ENCODE assay signal across 12 cellular contexts in genomic region chr5:119318256-119318914, GRCh38. TPM values are rescaled to one million over a fixed set of nuclear protein-coding genes. Genes with fewer than 3 reads are reported as not detected.
DNase-seq lines count a peak whose midpoint lies in the region; ATAC-seq and TF ChIP-seq lines count a peak whose summit lies in the region.
"Had no signal": no experiment of that assay in that cellular context is flagged by ENCODE, and none has a peak within 500 bp of the region (broad histone marks: within the 10 kb centered on the region; RNA-seq: fewer than 3 reads in every experiment).

No MANE protein-coding gene starts in this region.

- ATAC-seq in HG03103 (IDR thresholded peaks at IDR 0.05; ENCODE audit: low read depth, unreplicated experiment) = peak; percentile 35
- peak; percentile 26 for ATAC-seq in activated T-helper 17 cell treated with anti-CD3 and anti-CD28 coated beads, Interleukin-2, amount 50 U/mL, for 72 hours (replicated peaks)
- no peak for ATAC-seq in HG03045 (IDR thresholded peaks at IDR 0.05; ENCODE audit: unreplicated experiment)

- no peaks in the 10 kb centered on the region for H3K9me3 Mint-ChIP-seq in activated naive CD4-positive, alpha-beta T cell treated with anti-CD3 and anti-CD28 coated beads, Interleukin-2, amount 10 ng/mL, durations not matched to agents 7 days and 5 days
- H3K9me3 Mint-ChIP-seq in activated T-helper 17 cell treated with anti-CD3 and anti-CD28 coated beads, Interleukin-2, amount 50 U/mL, for 72 hours = no peaks in the 10 kb centered on the region
- H3K9me3 Mint-ChIP-seq in stimulated activated naive CD8-positive, alpha-beta T cell treated with anti-CD3 and anti-CD28 coated beads, Interleukin-15, Interleukin-2, amounts not matched to agents 100 ng/mL and 50 ng/mL, for 24 hours = no peaks in the 10 kb centered on the region

- peak; percentile 52 for DNase-seq in activated naive CD4-positive, alpha-beta T cell treated with anti-CD3 and anti-CD28 coated beads, Interleukin-2, amount 10 ng/mL, durations not matched to agents 7 days and 5 days
- no peak for DNase-seq in activated naive CD4-positive, alpha-beta T cell treated with Interleukin-2 at 50 U/mL for 16 hours
- DNase-seq in GM20000 (ENCODE audit: low spot score) (no peak), WERI-Rb-1 (no peak)
- DNase-seq: activated CD4-positive, alpha-beta T cell treated with anti-CD3 and anti-CD28 coated beads for 1 hour; left ventricle myocardium inferior had no signal

- H3K4me1 Mint-ChIP-seq in activated naive CD4-positive, alpha-beta T cell treated with anti-CD3 and anti-CD28 coated beads, Interleukin-2, amount 10 ng/mL, durations not matched to agents 7 days and 5 days = peaks cover 97% of the 10 kb centered on the region
- H3K4me1 Mint-ChIP-seq in activated T-helper 17 cell treated with anti-CD3 and anti-CD28 coated beads, Interleukin-2, amount 50 U/mL, for 72 hours = peaks cover 69% of the 10 kb centered on the region
- peaks cover 96% of the 10 kb centered on the region for H3K4me1 Mint-ChIP-seq in stimulated activated naive CD8-positive, alpha-beta T cell treated with anti-CD3 and anti-CD28 coated beads, Interleukin-15, Interleukin-2, amounts not matched to agents 100 ng/mL and 50 ng/mL, for 24 hours (ENCODE audit: low read depth)

- peak overlapping the region; percentile 76 for H3K27ac Mint-ChIP-seq in activated naive CD4-positive, alpha-beta T cell treated with anti-CD3 and anti-CD28 coated beads, Interleukin-2, amount 10 ng/mL, durations not matched to agents 7 days and 5 days
- peak overlapping the region; percentile 74 for H3K27ac Mint-ChIP-seq in activated T-helper 17 cell treated with anti-CD3 and anti-CD28 coated beads, Interleukin-2, amount 50 U/mL, for 72 hours
- peak overlapping the region; percentile 86 for H3K27ac Mint-ChIP-seq in stimulated activated naive CD8-positive, alpha-beta T cell treated with anti-CD3 and anti-CD28 coated beads, Interleukin-15, Interleukin-2, amounts not matched to agents 100 ng/mL and 50 ng/mL, for 24 hours

- peaks cover 47% of the 10 kb centered on the region for H3K36me3 Mint-ChIP-seq in activated naive CD4-positive, alpha-beta T cell treated with anti-CD3 and anti-CD28 coated beads, Interleukin-2, amount 10 ng/mL, durations not matched to agents 7 days and 5 days
- H3K36me3 Mint-ChIP-seq in activated T-helper 17 cell treated with anti-CD3 and anti-CD28 coated beads, Interleukin-2, amount 50 U/mL, for 72 hours (ENCODE audit: low read depth) = peaks cover 64% of the 10 kb centered on the region
- H3K36me3 Mint-ChIP-seq in stimulated activated naive CD8-positive, alpha-beta T cell treated with anti-CD3 and anti-CD28 coated beads, Interleukin-15, Interleukin-2, amounts not matched to agents 100 ng/mL and 50 ng/mL, for 24 hours (ENCODE audit: low read depth) = peaks cover 25% of the 10 kb centered on the region

- H3K36me3 ChIP-seq in WERI-Rb-1 = no peaks in the 10 kb centered on the region
- H3K36me3 ChIP-seq: left ventricle myocardium inferior, suprapubic skin had no signal

- TF ChIP-seq CTCF in GM20000 (IDR thresholded peaks at IDR 0.05; ENCODE audit: extremely low read depth, missing control alignments) (no peak), WERI-Rb-1 (IDR thresholded peaks at IDR 0.05; ENCODE audit: low read depth, low read length) (no peak)

- CTCF ChIA-PET in activated naive CD4-positive, alpha-beta T cell treated with anti-CD3 and anti-CD28 coated beads, Interleukin-2, amount 10 ng/mL, durations not matched to agents 7 days and 5 days (lab: Charles Lee) = interaction anchor here (1.3 to 12.3 kb wide), 3 partner anchors 19 to 94 kb away, joined by 5 to 121 read pairs (median 7); no protein-coding TSS in a partner anchor

- no peaks in the 10 kb centered on the region for H3K9me3 ChIP-seq in WERI-Rb-1 (ENCODE audit: severe bottlenecking)
- H3K9me3 ChIP-seq: left ventricle myocardium inferior, suprapubic skin had no signal

- no peak overlapping the region for H3K4me3 Mint-ChIP-seq in activated naive CD4-positive, alpha-beta T cell treated with anti-CD3 and anti-CD28 coated beads, Interleukin-2, amount 10 ng/mL, durations not matched to agents 7 days and 5 days
- H3K4me3 Mint-ChIP-seq in activated T-helper 17 cell treated with anti-CD3 and anti-CD28 coated beads, Interleukin-2, amount 50 U/mL, for 72 hours = peak overlapping the region; percentile 79
- peak overlapping the region; percentile 35 for H3K4me3 Mint-ChIP-seq in stimulated activated naive CD8-positive, alpha-beta T cell treated with anti-CD3 and anti-CD28 coated beads, Interleukin-15, Interleukin-2, amounts not matched to agents 100 ng/mL and 50 ng/mL, for 24 hours

- no peak overlapping the region for H3K4me3 ChIP-seq in WERI-Rb-1 (ENCODE audit: low read depth, low read length)
- H3K4me3 ChIP-seq: left ventricle myocardium inferior, smooth muscle cell, suprapubic skin had no signal

- no peaks in the 10 kb centered on the region for H3K27me3 Mint-ChIP-seq in activated naive CD4-positive, alpha-beta T cell treated with anti-CD3 and anti-CD28 coated beads, Interleukin-2, amount 10 ng/mL, durations not matched to agents 7 days and 5 days
- no peaks in the 10 kb centered on the region for H3K27me3 Mint-ChIP-seq in activated T-helper 17 cell treated with anti-CD3 and anti-CD28 coated beads, Interleukin-2, amount 50 U/mL, for 72 hours
- no peaks in the 10 kb centered on the region for H3K27me3 Mint-ChIP-seq in stimulated activated naive CD8-positive, alpha-beta T cell treated with anti-CD3 and anti-CD28 coated beads, Interleukin-15, Interleukin-2, amounts not matched to agents 100 ng/mL and 50 ng/mL, for 24 hours

- no peaks in the 10 kb centered on the region for H3K27me3 ChIP-seq in WERI-Rb-1 (ENCODE audit: insufficient read depth, low read depth, severe bottlenecking)
- H3K27me3 ChIP-seq: suprapubic skin had no signal

- no peak overlapping the region; the same call in 1 of the 2 replicates for H3K27ac ChIP-seq in WERI-Rb-1
- H3K27ac ChIP-seq: left ventricle myocardium inferior, suprapubic skin had no signal

RNA-seq across cellular contexts. Expression of gene TNFAIP8, which starts 37.4 kb away (rescaled TPM):
- 100 to 1,000 TPM; 129 to 170 TPM for total RNA-seq in activated T-helper 17 cell treated with anti-CD3 and anti-CD28 coated beads, Interleukin-2, amount 50 U/mL, for 72 hours
